Comparison of ENCODE assay signal across 16 cellular contexts in the genomic region with DNA sequence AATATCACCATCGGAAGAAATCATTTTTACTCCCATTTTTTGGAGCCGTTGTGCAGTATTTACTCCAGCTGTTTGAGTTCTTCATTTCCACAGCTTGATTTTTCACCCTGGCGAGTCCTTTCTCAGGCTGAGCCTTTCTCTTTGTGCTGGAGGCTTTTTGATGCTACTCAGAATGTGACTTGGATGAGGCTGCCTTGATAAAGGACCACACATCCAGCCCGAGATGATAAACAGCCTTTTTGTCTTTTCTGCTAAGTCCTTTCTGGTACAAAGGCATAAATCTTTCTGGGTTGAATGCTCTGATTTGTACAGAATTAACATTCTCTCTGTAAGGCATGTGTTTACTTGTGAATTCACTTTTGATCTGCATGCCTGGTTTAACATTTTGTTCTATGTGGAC. TPM values are rescaled to one million over a fixed set of nuclear protein-coding genes. Genes with fewer than 3 reads are reported as not detected.
DNase-seq lines count a peak whose midpoint lies in the region; ATAC-seq and FAIRE-seq lines count a peak whose summit lies in the region.
"Had no signal": no experiment of that assay in that cellular context is flagged by ENCODE, and none has a peak within 500 bp of the region (broad histone marks: within the 10 kb centered on the region; RNA-seq: fewer than 3 reads in every experiment).

No MANE protein-coding gene starts in this region.

- no peaks in the 10 kb centered on the region for H3K9me3 ChIP-seq in ectodermal cell (ENCODE audit: control insufficient read depth, low read length)

- no peak for ATAC-seq in HG02623 (IDR thresholded peaks at IDR 0.05; ENCODE audit: unreplicated experiment)
- no peak for ATAC-seq in GM21390 (IDR thresholded peaks at IDR 0.05; ENCODE audit: unreplicated experiment)
- ATAC-seq: HCT116 had no signal

- peak overlapping the region; percentile 75 for H3K27ac ChIP-seq in angular gyrus (ENCODE audit: low read depth, low read length)
- peak overlapping the region; percentile 42 for H3K27ac ChIP-seq in ectodermal cell (ENCODE audit: insufficient read depth, low read depth, low read length, poor library complexity, severe bottlenecking)
- H3K27ac ChIP-seq in substantia nigra (ENCODE audit: low read depth, low read length, poor library complexity, severe bottlenecking) = peak overlapping the region; percentile 17

- H3K27me3 ChIP-seq in ectodermal cell (ENCODE audit: control insufficient read depth, insufficient read depth, low read length, poor library complexity, severe bottlenecking) = no peaks in the 10 kb centered on the region

- H3K4me3 ChIP-seq in ectodermal cell (ENCODE audit: insufficient read depth, low read depth, low read length) = no peak overlapping the region

- peak; percentile 41 for DNase-seq in midbrain (lab: John Stamatoyannopoulos, UW)
- no peak for DNase-seq in substantia nigra (lab: John Stamatoyannopoulos, UW)
- no peak for DNase-seq in DMS53 treated with DMSO at 0.1 percent for 48 hours (lab: John Stamatoyannopoulos, UW; ENCODE audit: unreplicated experiment)
- DNase-seq in GM19239 (ENCODE audit: insufficient read length, low spot score) = no peak
- DNase-seq: ACHN; CD4-positive, alpha-beta T cell; DMS79 treated with DMSO at 0.1 percent for 48 hours; EL had no signal

- no peak for FAIRE-seq in GM19239 (lab: Jason Lieb, UNC)
- FAIRE-seq: G401.6, GM12891, H54 had no signal

- H3K4me1 ChIP-seq in ectodermal cell (ENCODE audit: control insufficient read depth, insufficient read depth, low read length) = peaks cover 14% of the 10 kb centered on the region

- no peaks in the 10 kb centered on the region for H3K36me3 ChIP-seq in ectodermal cell (ENCODE audit: control insufficient read depth, insufficient read depth, low read length)

- whole genome bisulfite sequencing in ectodermal cell, 2 experiments = 56 to 70% methylated on average over 4 of the region's 4 CpGs

RNA-seq across cellular contexts. Expression of gene CTDP1, which starts 17.6 kb away (rescaled TPM):
- polyA plus RNA-seq in ectodermal cell (2013, experiment 1 of 4) = 27.9 TPM
- 29.6 TPM for polyA plus RNA-seq in ectodermal cell (2013, experiment 2 of 4)
- 22.0 TPM for polyA plus RNA-seq in ectodermal cell (2013, experiment 3 of 4)
- polyA plus RNA-seq in ectodermal cell (2013, experiment 4 of 4) = 23.6 TPM

Comparison
In these comparisons a context has a peak if more than half of its experiments do, and no peak if none do; other contexts are left out.
1. H3K27ac ChIP-seq: peak in every context shown above with its lines; median percentile 75 in angular gyrus; 42 in ectodermal cell; 17 in substantia nigra.